Comparison of ENCODE assay signal across 17 cellular contexts in the genomic region with DNA sequence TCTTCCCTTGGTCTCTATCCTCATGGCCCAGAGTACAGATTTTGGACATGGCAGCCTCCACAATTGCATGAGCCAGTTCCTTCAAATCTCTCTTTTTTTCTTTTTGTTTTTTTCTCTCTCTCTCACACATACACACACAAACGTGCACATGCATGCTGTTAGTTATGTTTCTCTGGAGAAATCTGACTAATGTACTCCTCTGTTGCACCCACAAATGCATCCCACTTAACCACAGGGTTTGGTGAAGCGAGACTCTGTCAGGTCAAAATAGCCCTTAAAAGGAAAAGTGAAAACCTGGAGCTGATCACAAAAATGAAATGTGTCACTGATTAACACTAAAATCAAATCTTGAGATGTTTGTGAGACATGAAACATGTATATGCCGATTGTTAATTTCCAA.
"Had no signal": no experiment of that assay in that cellular context is flagged by ENCODE, and none has a peak within 500 bp of the region (broad histone marks: within the 10 kb centered on the region; RNA-seq: fewer than 3 reads in every experiment).

No MANE protein-coding gene starts in this region.

- H3K4me1 ChIP-seq: body of pancreas, esophagus muscularis mucosa, parathyroid adenoma had no signal

- ATAC-seq: body of pancreas; left ventricle myocardium superior; naive thymus-derived CD8-positive, alpha-beta T cell; stimulated activated naive B cell treated with anti-CD40 and anti-IgM and Interleukin-4, amounts not matched to agents 10 μg/mL and 1 μg/mL and 100 μg/mL, for 72 hours had no signal

- DNase-seq: activated B cell treated with CpG ODN at 0.5 μM for 24 hours; activated CD4-positive, alpha-beta T cell treated with anti-CD3 and anti-CD28 coated beads, Interleukin-2, amount 10 ng/mL, durations not matched to agents 24 days and 14 days; activated CD8-positive, alpha-beta memory T cell treated with anti-CD3 and anti-CD28 coated beads for 24 hours; activated naive CD8-positive, alpha-beta T cell treated with anti-CD3 and anti-CD28 coated beads for 36 hours; amygdala; body of pancreas; caudate nucleus; hypothalamus; kidney; left ventricle myocardium superior; naive thymus-derived CD8-positive, alpha-beta T cell; retina; stimulated activated CD4-positive, alpha-beta T cell treated with anti-CD3 and anti-CD28 coated beads, Interleukin-4, amount 100 ng/mL, for 1 hour; stimulated activated naive B cell treated with anti-CD40 and anti-IgM and Interleukin-4, amounts not matched to agents 10 μg/mL and 1 μg/mL and 100 μg/mL, for 72 hours had no signal

- H3K27me3 ChIP-seq: body of pancreas, esophagus muscularis mucosa had no signal

- H3K27ac ChIP-seq: body of pancreas, coronary artery, esophagus muscularis mucosa, parathyroid adenoma had no signal

- H3K36me3 ChIP-seq: esophagus muscularis mucosa had no signal

- H3K4me3 ChIP-seq: body of pancreas, coronary artery, esophagus muscularis mucosa had no signal

- H3K9me3 ChIP-seq: body of pancreas, esophagus muscularis mucosa had no signal
